In the genomic region with DNA sequence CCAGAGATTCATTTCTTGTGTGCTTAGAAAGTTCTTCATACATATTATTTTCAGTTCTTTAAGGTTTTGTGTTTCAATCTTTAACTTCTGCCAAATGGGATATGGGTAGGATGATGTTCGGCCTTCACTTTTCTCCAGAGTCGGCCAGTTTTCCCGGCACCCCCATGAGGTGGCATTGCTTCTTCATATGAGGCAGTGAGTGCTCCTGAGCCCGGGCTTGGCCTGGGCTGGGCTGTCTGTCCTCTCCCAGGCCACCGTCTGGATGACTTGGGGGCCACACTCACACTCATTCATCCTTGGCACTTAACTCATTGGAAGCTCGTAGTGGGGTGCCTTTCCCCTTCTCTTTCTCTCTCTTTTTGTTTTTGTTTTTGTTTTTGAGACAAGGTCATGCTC, we compare ENCODE assay signal across 22 cellular contexts. TPM values are rescaled to one million over a fixed set of nuclear protein-coding genes. Genes with fewer than 3 reads are reported as not detected.
DNase-seq lines count a peak whose midpoint lies in the region; ATAC-seq, FAIRE-seq and TF ChIP-seq lines count a peak whose summit lies in the region.
"Had no signal": no experiment of that assay in that cellular context is flagged by ENCODE, and none has a peak within 500 bp of the region (broad histone marks: within the 10 kb centered on the region; RNA-seq: fewer than 3 reads in every experiment).

No MANE protein-coding gene starts in this region.

- POLR2A ChIA-PET in CD4-positive, alpha-beta memory T cell (lab: Charles Lee; ENCODE audit: partially characterized antibody): no interaction called here

- CTCF ChIA-PET in CD4-positive, alpha-beta memory T cell (lab: Charles Lee; ENCODE audit: partially characterized antibody): no interaction called here

- H3K27me3 ChIP-seq in cardiac muscle cell (no peaks in the 10 kb centered on the region), astrocyte (ENCODE audit: insufficient read depth, low read length) (no peaks in the 10 kb centered on the region)
- no peaks in the 10 kb centered on the region for H3K27me3 ChIP-seq in CD4-positive, alpha-beta memory T cell (ENCODE audit: insufficient read depth, low read length)

- no peaks in the 10 kb centered on the region for H3K9me3 ChIP-seq in cardiac muscle cell (ENCODE audit: low read depth)
- H3K9me3 ChIP-seq in astrocyte (ENCODE audit: insufficient read depth, low read depth, low read length): no peaks in the 10 kb centered on the region
- H3K9me3 ChIP-seq in CD4-positive, alpha-beta memory T cell (ENCODE audit: control insufficient read depth in 1 of 2, low read length in 2 of 2): no peaks in the 10 kb centered on the region
- H3K9me3 ChIP-seq: Caco-2 had no signal

- H3K9me3 Mint-ChIP-seq in astrocyte (ENCODE audit: unreplicated experiment): no peaks in the 10 kb centered on the region
- no peaks in the 10 kb centered on the region for H3K9me3 Mint-ChIP-seq in neural crest cell
- H3K9me3 Mint-ChIP-seq in CD4-positive, alpha-beta memory T cell: no peaks in the 10 kb centered on the region
- H3K9me3 Mint-ChIP-seq: IgD-negative memory B cell had no signal

- H3K36me3 ChIP-seq in cardiac muscle cell: peaks cover 49% of the 10 kb centered on the region
- H3K36me3 ChIP-seq in astrocyte (ENCODE audit: insufficient read depth, low read length): peaks cover 54% of the 10 kb centered on the region
- H3K36me3 ChIP-seq in CD4-positive, alpha-beta memory T cell (ENCODE audit: insufficient read depth, low read length): no peaks in the 10 kb centered on the region

- H3K9ac ChIP-seq in astrocyte (ENCODE audit: low read length): no peak overlapping the region

- intact Hi-C loops in left ventricle myocardium superior (cut with micrococcal nuclease): no loop called here
- intact Hi-C loops in left colon (cut with DNase I, micrococcal nuclease): no loop called here
- intact Hi-C loops in CD4-positive, alpha-beta memory T cell (cut with micrococcal nuclease): no loop called here

- no peak for FAIRE-seq in astrocyte (lab: Jason Lieb, UNC)
- FAIRE-seq: A204.1, GM19239, HTR-8/SVneo had no signal

- H3K4me3 Mint-ChIP-seq in astrocyte (ENCODE audit: unreplicated experiment) (peak overlapping the region; percentile 77), neural crest cell (peak overlapping the region; percentile 51)
- H3K4me3 Mint-ChIP-seq in CD4-positive, alpha-beta memory T cell: no peak overlapping the region
- H3K4me3 Mint-ChIP-seq: IgD-negative memory B cell had no signal

- no peak overlapping the region for H3K27ac Mint-ChIP-seq in astrocyte (ENCODE audit: unreplicated experiment)
- H3K27ac Mint-ChIP-seq in neural crest cell (ENCODE audit: unreplicated experiment): no peak overlapping the region
- no peak overlapping the region for H3K27ac Mint-ChIP-seq in CD4-positive, alpha-beta memory T cell
- H3K27ac Mint-ChIP-seq: IgD-negative memory B cell had no signal

- peak overlapping the region; percentile 48 for H3K27ac ChIP-seq in cardiac muscle cell
- H3K27ac ChIP-seq in astrocyte (ENCODE audit: low read depth, low read length): no peak overlapping the region
- no peak overlapping the region for H3K27ac ChIP-seq in CD4-positive, alpha-beta memory T cell (ENCODE audit: low read depth, low read length)
- H3K27ac ChIP-seq: C4-2B, HL-60 had no signal

- no peak for ATAC-seq in left ventricle myocardium superior
- ATAC-seq in left colon: no peak
- ATAC-seq: HCT116 had no signal

- H2AFZ ChIP-seq in astrocyte (ENCODE audit: low read depth, low read length): no peak overlapping the region

- H3K36me3 Mint-ChIP-seq in astrocyte (ENCODE audit: low read depth, unreplicated experiment) (peaks cover 21% of the 10 kb centered on the region), neural crest cell (ENCODE audit: low read depth) (peaks cover 47% of the 10 kb centered on the region)
- no peaks in the 10 kb centered on the region for H3K36me3 Mint-ChIP-seq in CD4-positive, alpha-beta memory T cell
- H3K36me3 Mint-ChIP-seq: IgD-negative memory B cell had no signal

- H3K27me3 Mint-ChIP-seq in astrocyte (ENCODE audit: low read depth, unreplicated experiment) (no peaks in the 10 kb centered on the region), neural crest cell (ENCODE audit: low read depth) (no peaks in the 10 kb centered on the region)
- no peaks in the 10 kb centered on the region for H3K27me3 Mint-ChIP-seq in CD4-positive, alpha-beta memory T cell
- H3K27me3 Mint-ChIP-seq: IgD-negative memory B cell had no signal

- no peak overlapping the region for H3K4me2 ChIP-seq in astrocyte (ENCODE audit: low read length)

- no peak for DNase-seq in cardiac muscle cell (ENCODE audit: low read depth in 1 of 2, low spot score in 1 of 2)
- DNase-seq in left ventricle myocardium superior: no peak
- no peak for DNase-seq in astrocyte (ENCODE audit: low read depth)
- no peak for DNase-seq in neural crest cell (ENCODE audit: low read depth, low spot score)
- no peak for DNase-seq in left colon
- no peak for DNase-seq in HCEC 1CT
- DNase-seq in CD4-positive, alpha-beta memory T cell: no peak
- DNase-seq: Caco-2, DMS153, Kasumi-1, MM.1S, NCI-H1092 treated with DMSO at 0.1 percent for 48 hours, NCI-H2081 treated with DMSO at 0.1 percent for 48 hours, NCI-H510A, NCI-H774 had no signal

- TF ChIP-seq CTCF in cardiac muscle cell (IDR thresholded peaks at IDR 0.05; ENCODE audit: low read depth, low read length): no peak
- no peak for TF ChIP-seq CTCF in astrocyte (IDR thresholded peaks at IDR 0.05; ENCODE audit: insufficient read depth, low read depth, low read length)
- no peak for TF ChIP-seq CTCF in neural crest cell (conservative IDR thresholded peaks at IDR 0.05)

- H3K4me1 Mint-ChIP-seq in astrocyte (ENCODE audit: low read depth, unreplicated experiment) (no peaks in the 10 kb centered on the region), neural crest cell (peaks cover 47% of the 10 kb centered on the region)
- H3K4me1 Mint-ChIP-seq in CD4-positive, alpha-beta memory T cell: no peaks in the 10 kb centered on the region

- H3K4me1 ChIP-seq in cardiac muscle cell (ENCODE audit: low read depth) (no peaks in the 10 kb centered on the region), astrocyte (ENCODE audit: insufficient read depth, low read length) (no peaks in the 10 kb centered on the region)
- H3K4me1 ChIP-seq in CD4-positive, alpha-beta memory T cell (ENCODE audit: insufficient read depth, low read length): no peaks in the 10 kb centered on the region
- H3K4me1 ChIP-seq: Caco-2 had no signal

- H3K79me2 ChIP-seq in astrocyte (ENCODE audit: insufficient read depth, low read length): no peaks in the 10 kb centered on the region

- H3K4me3 ChIP-seq in cardiac muscle cell: no peak overlapping the region
- H3K4me3 ChIP-seq in astrocyte (ENCODE audit: insufficient read depth, low read depth, low read length): no peak overlapping the region
- H3K4me3 ChIP-seq in CD4-positive, alpha-beta memory T cell (ENCODE audit: low read length in 2 of 2): no peak overlapping the region

- H4K20me1 ChIP-seq in astrocyte (ENCODE audit: insufficient read depth, low read length): peaks cover 73% of the 10 kb centered on the region

RNA-seq across cellular contexts. Expression of gene FADS2, which starts 23.8 kb away (rescaled TPM):
- 103 and 239 TPM in 2 replicates for total RNA-seq in cardiac muscle cell
- 129 and 262 TPM in 2 replicates for polyA plus RNA-seq in cardiac muscle cell
- 24.7 TPM for total RNA-seq in left ventricle myocardium superior
- total RNA-seq in astrocyte: 180 and 287 TPM in 2 replicates
- 939 and 976 TPM in 2 replicates for total RNA-seq in neural crest cell
- 1 to 10 TPM; 3.1 to 5.6 TPM for total RNA-seq in left colon
- total RNA-seq in CD4-positive, alpha-beta memory T cell: under 1 TPM; 0.22 to 0.73 TPM
- under 1 TPM; 0.06 to 0.94 TPM for polyA plus RNA-seq in CD4-positive, alpha-beta memory T cell

RNA-seq across cellular contexts. Expression of gene FADS1, which starts 35.1 kb away (rescaled TPM):
- total RNA-seq in cardiac muscle cell (114 and 164 TPM in 2 replicates), left ventricle myocardium superior (26.3 TPM), astrocyte (56.7 and 74.6 TPM in 2 replicates), neural crest cell (245 and 248 TPM in 2 replicates), left colon (1 to 10 TPM; 3.2 to 5.1 TPM)
- 183 and 249 TPM in 2 replicates for polyA plus RNA-seq in cardiac muscle cell
- 1 to 10 TPM; 1.7 to 2.2 TPM for total RNA-seq in CD4-positive, alpha-beta memory T cell
- under 1 TPM; 0.70 to 0.72 TPM for polyA plus RNA-seq in CD4-positive, alpha-beta memory T cell

RNA-seq across cellular contexts. Expression of gene FADS3, which starts 39.4 kb away (rescaled TPM):
- total RNA-seq in cardiac muscle cell: 42.0 and 42.9 TPM in 2 replicates
- 45.0 and 48.0 TPM in 2 replicates for polyA plus RNA-seq in cardiac muscle cell
- total RNA-seq in left ventricle myocardium superior: 69.7 TPM
- 59.1 and 61.9 TPM in 2 replicates for total RNA-seq in astrocyte
- total RNA-seq in neural crest cell: 13.6 and 17.0 TPM in 2 replicates
- 10 to 100 TPM in 1 of 2 donors, 1 to 10 TPM in 1; 6.9 to 18.7 TPM for total RNA-seq in left colon
- 1 to 10 TPM; 5.9 to 7.8 TPM for total RNA-seq in CD4-positive, alpha-beta memory T cell
- 1 to 10 TPM; 2.9 to 3.0 TPM for polyA plus RNA-seq in CD4-positive, alpha-beta memory T cell

RNA-seq across cellular contexts. Expression of gene FEN1, which starts 59.2 kb away (rescaled TPM):
- total RNA-seq in cardiac muscle cell: 13.5 and 30.7 TPM in 2 replicates
- 13.2 and 39.2 TPM in 2 replicates for polyA plus RNA-seq in cardiac muscle cell
- total RNA-seq in left ventricle myocardium superior: 6.4 TPM
- 13.6 and 13.8 TPM in 2 replicates for total RNA-seq in astrocyte
- total RNA-seq in neural crest cell: 99.6 TPM in 2 replicates
- 10 to 100 TPM in 1 of 2 donors, 1 to 10 TPM in 1; 7.7 to 13.3 TPM for total RNA-seq in left colon
- 1 to 10 TPM; 7.4 to 8.0 TPM for total RNA-seq in CD4-positive, alpha-beta memory T cell
- 10 to 100 TPM; 12.7 to 15.4 TPM for polyA plus RNA-seq in CD4-positive, alpha-beta memory T cell

RNA-seq across cellular contexts. Expression of gene TMEM258, which starts 59.5 kb away (rescaled TPM):
- 29.3 and 35.3 TPM in 2 replicates for total RNA-seq in cardiac muscle cell
- polyA plus RNA-seq in cardiac muscle cell: 241 and 255 TPM in 2 replicates
- total RNA-seq in left ventricle myocardium superior: 130 TPM
- 97.8 and 98.6 TPM in 2 replicates for total RNA-seq in astrocyte
- total RNA-seq in neural crest cell: 162 and 174 TPM in 2 replicates
- total RNA-seq in left colon: 10 to 100 TPM; 87.3 to 91.8 TPM
- total RNA-seq in CD4-positive, alpha-beta memory T cell: 100 to 1,000 TPM; 113 to 117 TPM
- 100 to 1,000 TPM; 186 to 276 TPM for polyA plus RNA-seq in CD4-positive, alpha-beta memory T cell

Comparison
In these comparisons a context has a peak if more than half of its experiments do, and no peak if none do; other contexts are left out.
1. H3K4me3 Mint-ChIP-seq: peak in astrocyte (single experiment) and neural crest cell (single experiment); none in CD4-positive, alpha-beta memory T cell (0 of 8).